1 cellular context compared by ENCODE assay signal in genomic region chr6:35673755-35674154, GRCh38.
TF ChIP-seq lines count a peak whose summit lies in the region.

No MANE protein-coding gene starts in this region.

TF ChIP-seq in SK-N-SH, 30 proteins besides CTCF, POLR2A, EP300 and RAD21 (continued from another document):
- TF ChIP-seq REST (IDR thresholded peaks at IDR 0.05; ENCODE audit: low read depth, low read length) (no peak), FOSL2 (IDR thresholded peaks at IDR 0.05; ENCODE audit: borderline replicate concordance, low read depth) (no peak), FOXJ3 (CRISPR knock-in tag; IDR thresholded peaks at IDR 0.05) (no peak), MXI1 (IDR thresholded peaks at IDR 0.05; ENCODE audit: low read depth, low read length) (no peak), MEF2A (IDR thresholded peaks at IDR 0.05; ENCODE audit: borderline replicate concordance, low read depth) (no peak), SIN3A (IDR thresholded peaks at IDR 0.05; ENCODE audit: borderline replicate concordance, low read depth, low read length) (no peak), YY1 (IDR thresholded peaks at IDR 0.05; ENCODE audit: low read depth) (no peak), RXRA (IDR thresholded peaks at IDR 0.05; ENCODE audit: borderline replicate concordance, low read depth) (no peak), GABPA (IDR thresholded peaks at IDR 0.05; ENCODE audit: low read depth) (no peak), FOXM1 (IDR thresholded peaks at IDR 0.05; ENCODE audit: low read depth) (no peak)
TF ChIP-seq in SK-N-SH: peak in this region for 0.
